1 cellular context compared by ENCODE assay signal in genomic region chr7:99504603-99505323, GRCh38.
TF ChIP-seq lines count a peak whose summit lies in the region.

ZKSCAN5 (plus strand) TSS chr7:99504662; CDS start chr7:99506045, 1,383 bp downstream.

TF ChIP-seq in HepG2, 621 proteins besides CTCF, POLR2A, EP300 and RAD21 (continued from another document and continues in another):
- TF ChIP-seq NFAT5 (CRISPR knock-in tag; IDR thresholded peaks at IDR 0.05) (no peak), RXRB (CRISPR knock-in tag; IDR thresholded peaks at IDR 0.05; ENCODE audit: borderline replicate concordance) (0 out of 2 replicates have a peak, but pooled peaks have one; percentile 11), AHR (CRISPR knock-in tag; IDR thresholded peaks at IDR 0.05) (no peak), NKX3-1 (CRISPR knock-in tag; IDR thresholded peaks at IDR 0.05) (no peak), ZNF317 (CRISPR knock-in tag; IDR thresholded peaks at IDR 0.05) (0 out of 2 replicates have a peak, but pooled peaks have one; percentile 20), RARA (CRISPR knock-in tag; IDR thresholded peaks at IDR 0.05) (0 out of 2 replicates have a peak, but pooled peaks have one; percentile 17), ZNF503 (CRISPR knock-in tag; IDR thresholded peaks at IDR 0.05) (no peak), ELF1 (CRISPR knock-in tag; IDR thresholded peaks at IDR 0.05) (peak; percentile 93), POGK (CRISPR knock-in tag; conservative IDR thresholded peaks at IDR 0.05) (peak; percentile 86), HNRNPH1 (optimal IDR thresholded peaks at IDR 0.05; ENCODE audit: low read depth, low read length) (no peak), ZNF747 (CRISPR knock-in tag; IDR thresholded peaks at IDR 0.05; ENCODE audit: borderline replicate concordance) (peak; percentile 69; the same call in 1 of the 2 replicates), ZNF17 (CRISPR knock-in tag; IDR thresholded peaks at IDR 0.05) (no peak), TBX2 (CRISPR knock-in tag; IDR thresholded peaks at IDR 0.05; ENCODE audit: borderline replicate concordance) (peak; percentile 56), PAWR (CRISPR knock-in tag; IDR thresholded peaks at IDR 0.05; ENCODE audit: borderline replicate concordance) (no peak), NR2F6 (IDR thresholded peaks at IDR 0.05) (peak; percentile 62; the same call in 1 of the 2 replicates), NR2F6 (CRISPR knock-in tag; IDR thresholded peaks at IDR 0.05) (peak; percentile 59), SNAPC4 (CRISPR knock-in tag; IDR thresholded peaks at IDR 0.05) (no peak), ZNF543 (CRISPR knock-in tag; IDR thresholded peaks at IDR 0.05) (peak; percentile 32; the same call in 1 of the 2 replicates), SMAD3 (CRISPR knock-in tag; IDR thresholded peaks at IDR 0.05) (no peak), PRPF4 (IDR thresholded peaks at IDR 0.05; ENCODE audit: low read depth, low read length, poor library complexity, severe bottlenecking) (peak; percentile 38), THRA (CRISPR knock-in tag; IDR thresholded peaks at IDR 0.05; ENCODE audit: borderline replicate concordance) (no peak), HDAC6 (IDR thresholded peaks at IDR 0.05; ENCODE audit: low read depth, low read length) (no peak), HOXA3 (CRISPR knock-in tag; IDR thresholded peaks at IDR 0.05) (peak; percentile 51; the same call in 1 of the 2 replicates), KLF11 (CRISPR knock-in tag; IDR thresholded peaks at IDR 0.05) (no peak), SYNCRIP (IDR thresholded peaks at IDR 0.05; ENCODE audit: insufficient read depth, low read depth, low read length) (no peak), ZBTB40 (IDR thresholded peaks at IDR 0.05) (peak; percentile 57; the same call in 1 of the 2 replicates), ZBTB40 (CRISPR knock-in tag; IDR thresholded peaks at IDR 0.05) (no peak), ZFP82 (CRISPR knock-in tag; IDR thresholded peaks at IDR 0.05; ENCODE audit: borderline replicate concordance) (peak; percentile 64; the same call in 1 of the 2 replicates), MTA3 (CRISPR knock-in tag; IDR thresholded peaks at IDR 0.05) (no peak), ZNF703 (CRISPR knock-in tag; IDR thresholded peaks at IDR 0.05; ENCODE audit: borderline replicate concordance) (no peak), NR3C1 (CRISPR knock-in tag; IDR thresholded peaks at IDR 0.05) (no peak)
